Comparison of ENCODE assay signal across 9 cellular contexts in genomic region chr7:122834571-122834942, GRCh38. TPM values are rescaled to one million over a fixed set of nuclear protein-coding genes. Genes with fewer than 3 reads are reported as not detected.
DNase-seq lines count a peak whose midpoint lies in the region; ATAC-seq, FAIRE-seq and TF ChIP-seq lines count a peak whose summit lies in the region.
"Not testable (repeated sequence)": the region's sequence is repeated elsewhere in the genome, so short reads cannot be mapped to it uniquely, and the experiment has no call there.
"Had no signal": no experiment of that assay in that cellular context is flagged by ENCODE, and none has a peak within 500 bp of the region (broad histone marks: within the 10 kb centered on the region; RNA-seq: fewer than 3 reads in every experiment).

No MANE protein-coding gene starts in this region.

- POLR2A ChIA-PET in A549 (lab: Yijun Ruan, JAX), result not testable (repeated sequence)

- H3K4me2 ChIP-seq in A549, result peak overlapping the region; percentile 56
- peak overlapping the region; percentile 64 for H3K4me2 ChIP-seq in hepatocyte
- H3K4me2 ChIP-seq in smooth muscle cell, result peak overlapping the region; percentile 71

- not testable (repeated sequence) for H3K27ac ChIP-seq in A549; hepatocyte; lung (ENCODE audit: low read depth in 1 of 2, low read length in 1 of 2); smooth muscle cell (ENCODE audit: low read depth)
- peak overlapping the region; percentile 77 for H3K27ac ChIP-seq in VCaP

- not testable (repeated sequence) for TF ChIP-seq POLR2A in A549 (IDR thresholded peaks at IDR 0.05; ENCODE audit: low read length)

- TF ChIP-seq RAD21 in A549 (conservative IDR thresholded peaks at IDR 0.05 in 1 of 2, IDR thresholded peaks at IDR 0.05 in 1 of 2), result not testable (repeated sequence)

- H3K4me3 ChIP-seq in A549, result peak overlapping the region; percentile 19; the same call in 1 of the 3 replicates
- not testable (repeated sequence) for H3K4me3 ChIP-seq in hepatocyte, lung
- peak overlapping the region; percentile 38 for H3K4me3 ChIP-seq in smooth muscle cell

- TF ChIP-seq CTCF in A549 (IDR thresholded peaks at IDR 0.05); VCaP (conservative IDR thresholded peaks at IDR 0.05); hepatocyte (IDR thresholded peaks at IDR 0.05; ENCODE audit: poor library complexity); lung (IDR thresholded peaks at IDR 0.05; ENCODE audit: control extremely low read depth, extremely low read depth); smooth muscle cell (IDR thresholded peaks at IDR 0.05; ENCODE audit: borderline replicate concordance, insufficient read depth, poor library complexity, severe bottlenecking): not testable (repeated sequence)

- not testable (repeated sequence) for H3K4me1 ChIP-seq in A549; hepatocyte (ENCODE audit: insufficient read depth); lung (ENCODE audit: control insufficient read depth in 2 of 2, insufficient read depth in 2 of 2, low read length in 2 of 2); smooth muscle cell (ENCODE audit: low read depth)

- H4K20me1 ChIP-seq in hepatocyte (ENCODE audit: insufficient read depth, poor library complexity, severe bottlenecking); smooth muscle cell (ENCODE audit: low read depth): not testable (repeated sequence)

- not testable (repeated sequence) for H3K9ac ChIP-seq in smooth muscle cell (ENCODE audit: low read depth)

- H3K9me3 ChIP-seq in A549; hepatocyte (ENCODE audit: low read depth); lung (ENCODE audit: control insufficient read depth in 2 of 2, insufficient read depth in 1 of 2, low read length in 1 of 2); smooth muscle cell (replicated peaks; ENCODE audit: low read depth): not testable (repeated sequence)

- H3K27me3 ChIP-seq in hepatocyte; lung (ENCODE audit: control insufficient read depth, insufficient read depth); smooth muscle cell (ENCODE audit: low read depth): not testable (repeated sequence)

- FAIRE-seq in A549 (lab: Jason Lieb, UNC), result not testable (repeated sequence)

- not testable (repeated sequence) for H3K9me2 ChIP-seq in hepatocyte (replicated peaks; ENCODE audit: insufficient read depth)

- CTCF ChIA-PET in A549 (lab: Yijun Ruan, JAX), result not testable (repeated sequence)

- DNase-seq in A549 (ENCODE audit: low read depth in 1 of 2, low spot score in 1 of 2); hepatocyte (ENCODE audit: low spot score); smooth muscle cell (lab: John Stamatoyannopoulos, UW; ENCODE audit: unreplicated experiment): not testable (repeated sequence)
- peak; percentile 29 for DNase-seq in G401 (ENCODE audit: low spot score)
- DNase-seq in NCI-H2029 (lab: John Stamatoyannopoulos, UW), result peak; percentile 49
- DNase-seq in NCI-H82 (lab: John Stamatoyannopoulos, UW), result peak; percentile 32
- DNase-seq in lung (ENCODE audit: low spot score), result peak; percentile 36

- ATAC-seq in A549; lung (ENCODE audit: insufficient read depth, low FRiP score): not testable (repeated sequence)

- H3F3A ChIP-seq in smooth muscle cell (ENCODE audit: low read depth), result not testable (repeated sequence)

- H2AFZ ChIP-seq in hepatocyte, result peak overlapping the region; percentile 46
- not testable (repeated sequence) for H2AFZ ChIP-seq in smooth muscle cell (ENCODE audit: low read depth)

- H3K79me2 ChIP-seq in hepatocyte; smooth muscle cell (ENCODE audit: low read depth): not testable (repeated sequence)

- not testable (repeated sequence) for TF ChIP-seq EP300 in A549 (IDR thresholded peaks at IDR 0.05)

- 0% methylated on average over 3 of the region's 9 CpGs for WGBS in A549 (ENCODE audit: missing lambda C conversion rate)
- WGBS in hepatocyte (ENCODE audit: low lambda C conversion rate, missing lambda C conversion rate), result 32% methylated on average over 9 of the region's 9 CpGs
- 53 to 65% methylated on average over 5 to 9 of the region's 9 CpGs for WGBS in lung, 2 donors
- whole genome bisulfite sequencing in smooth muscle cell (ENCODE audit: low lambda C conversion rate), result 49% methylated on average over 9 of the region's 9 CpGs

- not testable (repeated sequence) for H3K36me3 ChIP-seq in hepatocyte (replicated peaks; ENCODE audit: insufficient read depth, low read depth); lung (ENCODE audit: control insufficient read depth in 2 of 2, insufficient read depth in 2 of 2, low read length in 2 of 2); smooth muscle cell (ENCODE audit: low read depth)

- in situ Hi-C loops in G401 (cut with HindIII; ENCODE audit: low sequenced_read_pairs), result not testable (repeated sequence)

RNA-seq across cellular contexts. Expression of gene CADPS2, which starts 51.7 kb away (rescaled TPM):
- polyA plus RNA-seq in A549 (2011; rRNA removed) (0.10 and 0.13 TPM in 2 replicates), A549 (2017; fragmentation: RNase III; extraction: RNeasy Plus Mini Kit Qiagen cat#74134 plus additional on column Dnase treatment) (0.04 to 0.07 TPM (median 0.05 TPM) in 3 replicates), hepatocyte (15.7 and 16.3 TPM in 2 replicates), lung (10 to 100 TPM; 16.0 to 17.6 TPM), smooth muscle cell (7.3 and 8.5 TPM in 2 replicates)
- polyA plus RNA-seq in A549 (2012; cell fraction: cytosol; rRNA removed), result 0.01 TPM in 2 replicates
- 0.01 TPM in 1 of 2 replicates, not detected in the other for polyA plus RNA-seq in A549 (2012; cell fraction: nucleus; rRNA removed)
- polyA minus RNA-seq in A549 (2011; rRNA and poly(A)+ RNA removed), result 0.08 and 0.10 TPM in 2 replicates
- total RNA-seq in G401 (2014; rRNA removed; shearing (Covaris generic)), result 0.25 and 0.31 TPM in 2 replicates
- total RNA-seq in hepatocyte (37.4 and 41.5 TPM in 2 replicates), lung (10 to 100 TPM; 37.9 to 76.7 TPM), smooth muscle cell (15.6 and 21.2 TPM in 2 replicates)
- polyA plus RNA-seq: CD14-positive monocyte had no signal

Comparison
In these comparisons a context has a peak if more than half of its experiments do, and no peak if none do; other contexts are left out.
1. RNA of gene CADPS2, which starts 51.7 kb away (total RNA-seq): 37.9 to 76.7 TPM in lung, 37.4 to 41.5 TPM in hepatocyte and 15.6 to 21.2 TPM in smooth muscle cell; 0.25 to 0.31 TPM in G401; every median in the first group is over 10 times any median in the second.
2. Peak in every context shown above with its lines, with median percentiles within 50 percentile points of each other: H3K4me2 ChIP-seq.